5 cellular contexts compared by ENCODE assay signal in genomic region chr6:69362209-69362608, GRCh38.
"Had no signal": no experiment of that assay in that cellular context is flagged by ENCODE, and none has a peak within 500 bp of the region (broad histone marks: within the 10 kb centered on the region; RNA-seq: fewer than 3 reads in every experiment).

No MANE protein-coding gene starts in this region.

- H3K27ac ChIP-seq: HL-60 had no signal

- ATAC-seq: HepG2, K562 had no signal

- DNase-seq: IMR-90, KBM-7 had no signal

- H3K4me3 ChIP-seq: K562 had no signal
